In genomic region chr14:55419663-55420062, GRCh38 we compare ENCODE assay signal across 9 cellular contexts. TPM values are rescaled to one million over a fixed set of nuclear protein-coding genes. Genes with fewer than 3 reads are reported as not detected.
"Had no signal": no experiment of that assay in that cellular context is flagged by ENCODE, and none has a peak within 500 bp of the region (broad histone marks: within the 10 kb centered on the region; RNA-seq: fewer than 3 reads in every experiment).

No MANE protein-coding gene starts in this region.

- FAIRE-seq: H1, H54 had no signal

- H3K27ac ChIP-seq: HL-60 had no signal

- H2AFZ ChIP-seq: GM23338 had no signal

- H3K4me2 ChIP-seq: GM23338 had no signal

- DNase-seq: H9, HCEC 1CT, KBM-7 had no signal

- H3K4me3 ChIP-seq: GM23338 had no signal

RNA-seq across cellular contexts. Expression of gene TBPL2, which starts 20.8 kb away (rescaled TPM):
- total RNA-seq: H1, H9, HT1080 had no signal
- polyA plus RNA-seq: GM23338, IgD-negative memory B cell had no signal
